ENCODE assay signal across 13 cellular contexts in the genomic region with DNA sequence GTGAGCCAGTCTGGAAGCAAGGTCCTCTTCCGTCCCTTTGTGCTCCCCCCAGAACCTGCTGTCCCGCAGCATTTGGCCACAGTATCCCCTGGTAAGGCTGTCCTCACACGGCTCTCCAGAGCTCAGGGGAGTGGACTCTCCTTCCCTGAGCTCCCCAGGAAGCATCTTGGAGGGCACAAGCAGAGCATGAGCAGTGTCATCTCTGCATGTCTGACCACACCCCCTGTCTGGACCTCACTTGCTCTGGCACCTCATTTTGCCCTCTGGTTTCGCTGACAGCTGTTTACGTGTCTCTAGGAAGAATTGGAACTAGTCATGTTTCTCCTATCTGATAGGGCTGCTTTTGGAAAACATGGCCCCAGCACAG. TPM values are rescaled to one million over a fixed set of nuclear protein-coding genes. Genes with fewer than 3 reads are reported as not detected.
A peak's percentile ranks its signal among the peaks of the same experiment; 100 is the strongest.
DNase-seq lines count a peak whose midpoint lies in the region; ATAC-seq and TF ChIP-seq lines count a peak whose summit lies in the region.
"Had no signal": no experiment of that assay in that cellular context is flagged by ENCODE, and none has a peak within 500 bp of the region (broad histone marks: within the 10 kb centered on the region; RNA-seq: fewer than 3 reads in every experiment).

No MANE protein-coding gene starts in this region.

- peak overlapping the region; percentile 73 to 93 (median 82) for H3K27ac ChIP-seq in heart left ventricle
- peak overlapping the region; percentile 82 to 85 for H3K27ac ChIP-seq in ascending aorta
- no peak overlapping the region for H3K27ac ChIP-seq in naive thymus-derived CD4-positive, alpha-beta T cell (ENCODE audit: low read depth, low read length)
- peak overlapping the region; percentile 80 to 90 for H3K27ac ChIP-seq in uterus

- H3K36me3 ChIP-seq in heart left ventricle = peaks cover 0 to 15% (median 0%) of the 10 kb centered on the region in 9 donors
- H3K36me3 ChIP-seq in ascending aorta = no peaks in the 10 kb centered on the region
- H3K36me3 ChIP-seq in naive thymus-derived CD4-positive, alpha-beta T cell (ENCODE audit: control insufficient read depth in 2 of 3, insufficient read depth in 3 of 3, low read length in 3 of 3) = peaks cover 0 to 5% (median 0%) of the 10 kb centered on the region in 3 experiments
- H3K36me3 ChIP-seq in uterus = no peaks in the 10 kb centered on the region
- H3K36me3 ChIP-seq: BE2C had no signal

- POLR2A ChIA-PET in naive thymus-derived CD4-positive, alpha-beta T cell (lab: Charles Lee) = interaction anchor here (0.9 to 2.6 kb wide), 2 partner anchors 9 to 15 kb away, joined by 3 to 14 read pairs; a partner anchor contains a TSS

- CTCF ChIA-PET in naive thymus-derived CD4-positive, alpha-beta T cell (lab: Charles Lee) = interaction anchor here (0.6 to 2.6 kb wide), 6 partner anchors 9 to 190 kb away, joined by 3 to 7 read pairs (median 4); no protein-coding TSS in a partner anchor

- H3K27me3 ChIP-seq in heart left ventricle (no peaks in the 10 kb centered on the region), ascending aorta (no peaks in the 10 kb centered on the region), uterus (no peaks in the 10 kb centered on the region)
- no peaks in the 10 kb centered on the region for H3K27me3 ChIP-seq in naive thymus-derived CD4-positive, alpha-beta T cell (ENCODE audit: control insufficient read depth in 2 of 2, insufficient read depth in 2 of 2, low read length in 2 of 2)
- H3K27me3 ChIP-seq: BE2C, body of pancreas had no signal

- H3K4me1 Mint-ChIP-seq in naive thymus-derived CD4-positive, alpha-beta T cell = peaks cover 33 to 48% (median 42%) of the 10 kb centered on the region in 7 donors

- H3K27ac Mint-ChIP-seq in naive thymus-derived CD4-positive, alpha-beta T cell = peak overlapping the region; percentile 7 to 90 (median 84)

- intact Hi-C loops in heart left ventricle (cut with DNase I) (loop anchor here in 9 of 10 donors (5.0 to 10.0 kb wide), 9 partner anchors 38 to 1025 kb away; a partner anchor contains a TSS), left ventricle myocardium superior (cut with micrococcal nuclease) (loop anchor here (10.0 kb wide), 1 partner anchor 115 kb away; no protein-coding TSS in a partner anchor), ascending aorta (cut with DNase I) (no loop called here), uterus (cut with DNase I; ENCODE audit: low total_unique reads) (loop anchor here (10.0 kb wide), 1 partner anchor 95 kb away; no protein-coding TSS in a partner anchor)
- intact Hi-C loops in naive thymus-derived CD4-positive, alpha-beta T cell (cut with micrococcal nuclease) = loop anchor here in 1 of 2 donors (2.0 kb wide), 1 partner anchor 15 kb away; a partner anchor contains a TSS

- TF ChIP-seq CTCF in heart left ventricle (IDR thresholded peaks at IDR 0.05) = no peak
- no peak for TF ChIP-seq CTCF in ascending aorta (IDR thresholded peaks at IDR 0.05)
- TF ChIP-seq CTCF in uterus (IDR thresholded peaks at IDR 0.05) = no peak

- WGBS in heart left ventricle, 4 donors = 65 to 89% (median 78%) methylated on average over 4 to 5 of the region's 5 CpGs

- no peaks in the 10 kb centered on the region for H3K9me3 ChIP-seq in heart left ventricle
- no peaks in the 10 kb centered on the region for H3K9me3 ChIP-seq in ascending aorta
- H3K9me3 ChIP-seq in naive thymus-derived CD4-positive, alpha-beta T cell (ENCODE audit: control insufficient read depth in 2 of 3, low read length in 3 of 3) = no peaks in the 10 kb centered on the region
- no peaks in the 10 kb centered on the region for H3K9me3 ChIP-seq in uterus
- H3K9me3 ChIP-seq: BE2C, body of pancreas, mucosa of descending colon had no signal

- TF ChIP-seq POLR2A in heart left ventricle (IDR thresholded peaks at IDR 0.05) (no peak), uterus (IDR thresholded peaks at IDR 0.05) (no peak)

- peaks cover 13 to 39% (median 29%) of the 10 kb centered on the region in 5 donors for H3K36me3 Mint-ChIP-seq in naive thymus-derived CD4-positive, alpha-beta T cell

- ATAC-seq in heart left ventricle = no peak
- ATAC-seq in left ventricle myocardium superior = no peak
- ATAC-seq in naive thymus-derived CD4-positive, alpha-beta T cell = no peak

- peak overlapping the region in 7 of 10 donors; percentile 7 to 62 (median 44) for H3K4me3 Mint-ChIP-seq in naive thymus-derived CD4-positive, alpha-beta T cell

- H3K4me1 ChIP-seq in heart left ventricle (peaks cover 7 to 41% (median 27%) of the 10 kb centered on the region in 12 donors), ascending aorta (peaks cover 5 to 11% of the 10 kb centered on the region in 2 donors), uterus (peaks cover 0 to 4% of the 10 kb centered on the region in 2 donors)
- H3K4me1 ChIP-seq in naive thymus-derived CD4-positive, alpha-beta T cell (ENCODE audit: control insufficient read depth in 2 of 2, insufficient read depth in 2 of 2, low read length in 2 of 2) = peaks cover 24 to 25% of the 10 kb centered on the region in 2 donors

- H3K9me3 Mint-ChIP-seq in naive thymus-derived CD4-positive, alpha-beta T cell = peaks cover 0 to 11% (median 5%) of the 10 kb centered on the region in 11 donors

- H3K27me3 Mint-ChIP-seq in naive thymus-derived CD4-positive, alpha-beta T cell = no peaks in the 10 kb centered on the region

- DNase-seq in heart left ventricle (no peak), left ventricle myocardium superior (no peak), ascending aorta (ENCODE audit: low spot score in 2 of 2) (no peak), uterus (no peak), midbrain (lab: John Stamatoyannopoulos, UW) (no peak), NCI-H2171 (lab: John Stamatoyannopoulos, UW) (no peak), globus pallidus (ENCODE audit: low spot score) (no peak)
- no peak for DNase-seq in naive thymus-derived CD4-positive, alpha-beta T cell
- DNase-seq: activated CD4-positive, alpha-beta T cell treated with anti-CD3 and anti-CD28 coated beads, Interleukin-2, amount 50 U/mL, for 1 hour; BE2C; stimulated activated CD4-positive, alpha-beta T cell treated with anti-CD3 and anti-CD28 coated beads, Interleukin-1b, Interleukin-23, amount 100 ng/mL, for 48 hours had no signal

- H3K4me3 ChIP-seq in heart left ventricle (no peak overlapping the region), ascending aorta (no peak overlapping the region), uterus (no peak overlapping the region)
- no peak overlapping the region for H3K4me3 ChIP-seq in naive thymus-derived CD4-positive, alpha-beta T cell (ENCODE audit: low read length)
- H3K4me3 ChIP-seq: body of pancreas, mucosa of descending colon had no signal

RNA-seq across cellular contexts. Expression of a gene that starts 15.5 kb away (rescaled TPM):
- total RNA-seq in heart left ventricle (10 to 100 TPM in 5 of 9 donors, 1 to 10 TPM in 4; 7.7 to 15.5 (median 11.1) TPM), left ventricle myocardium superior (11.1 TPM), ascending aorta (19.6 TPM), uterus (10 to 100 TPM in 3 of 4 donors, 1 to 10 TPM in 1; 6.4 to 19.7 (median 13.0) TPM)
- polyA plus RNA-seq in heart left ventricle = 10 to 100 TPM in 1 of 2 donors, 1 to 10 TPM in 1; 8.1 to 18.9 TPM
- 10 to 100 TPM; 11.0 to 37.2 (median 17.4) TPM for total RNA-seq in naive thymus-derived CD4-positive, alpha-beta T cell
- polyA plus RNA-seq in naive thymus-derived CD4-positive, alpha-beta T cell = 10 to 100 TPM; 37.9 to 39.2 TPM

RNA-seq across cellular contexts. Expression of a gene that starts 36.1 kb away (rescaled TPM):
- total RNA-seq in heart left ventricle (10 to 100 TPM; 30.6 to 88.5 (median 59.8) TPM), left ventricle myocardium superior (45.4 TPM), ascending aorta (61.4 TPM), uterus (10 to 100 TPM; 11.8 to 53.3 (median 34.8) TPM)
- polyA plus RNA-seq in heart left ventricle = 100 to 1,000 TPM in 1 of 2 donors, 10 to 100 TPM in 1; 66.1 to 168 TPM
- 10 to 100 TPM in 1 of 5 experiments, 1 to 10 TPM in 4; 2.7 to 13.4 (median 4.7) TPM for total RNA-seq in naive thymus-derived CD4-positive, alpha-beta T cell
- 1 to 10 TPM; 4.0 to 4.1 TPM for polyA plus RNA-seq in naive thymus-derived CD4-positive, alpha-beta T cell

RNA-seq across cellular contexts. Expression of a gene that starts 36.5 kb away (rescaled TPM):
- total RNA-seq in heart left ventricle = 1 to 10 TPM; 5.3 to 9.5 (median 7.6) TPM
- 1 to 10 TPM; 4.0 to 5.4 TPM for polyA plus RNA-seq in heart left ventricle
- 7.8 TPM for total RNA-seq in left ventricle myocardium superior
- 8.7 TPM for total RNA-seq in ascending aorta
- 10 to 100 TPM; 12.9 to 21.5 (median 17.9) TPM for total RNA-seq in naive thymus-derived CD4-positive, alpha-beta T cell
- 10 to 100 TPM in 1 of 2 donors, 1 to 10 TPM in 1; 9.6 to 15.3 TPM for polyA plus RNA-seq in naive thymus-derived CD4-positive, alpha-beta T cell
- total RNA-seq in uterus = 10 to 100 TPM in 1 of 4 donors, 1 to 10 TPM in 2, under 1 TPM in 1; 0.88 to 17.7 (median 5.0) TPM

RNA-seq across cellular contexts. Expression of a gene that starts 50.4 kb away (rescaled TPM):
- total RNA-seq in heart left ventricle (10 to 100 TPM; 22.0 to 49.1 (median 31.8) TPM), left ventricle myocardium superior (29.1 TPM), ascending aorta (1.8 TPM), uterus (10 to 100 TPM in 2 of 4 donors, 1 to 10 TPM in 1, under 1 TPM in 1; 0.29 to 29.1 (median 9.4) TPM)
- polyA plus RNA-seq in heart left ventricle = 10 to 100 TPM; 32.8 to 38.4 TPM
- total RNA-seq in naive thymus-derived CD4-positive, alpha-beta T cell = 10 to 100 TPM; 27.5 to 42.7 (median 35.5) TPM
- polyA plus RNA-seq in naive thymus-derived CD4-positive, alpha-beta T cell = 10 to 100 TPM; 20.4 to 26.1 TPM

RNA-seq across cellular contexts. Expression of a gene that starts 50.7 kb away (rescaled TPM):
- total RNA-seq in heart left ventricle = 10 to 100 TPM; 65.0 to 90.8 (median 79.3) TPM
- 10 to 100 TPM; 38.4 to 99.3 TPM for polyA plus RNA-seq in heart left ventricle
- 68.6 TPM for total RNA-seq in left ventricle myocardium superior
- total RNA-seq in ascending aorta = 49.7 TPM
- 100 to 1,000 TPM; 141 to 179 (median 150) TPM for total RNA-seq in naive thymus-derived CD4-positive, alpha-beta T cell
- polyA plus RNA-seq in naive thymus-derived CD4-positive, alpha-beta T cell = 100 to 1,000 TPM in 1 of 2 donors, 10 to 100 TPM in 1; 81.6 to 144 TPM
- 100 to 1,000 TPM in 1 of 4 donors, 10 to 100 TPM in 3; 34.6 to 129 (median 67.2) TPM for total RNA-seq in uterus
